17 cellular contexts compared by ENCODE assay signal in the genomic region with DNA sequence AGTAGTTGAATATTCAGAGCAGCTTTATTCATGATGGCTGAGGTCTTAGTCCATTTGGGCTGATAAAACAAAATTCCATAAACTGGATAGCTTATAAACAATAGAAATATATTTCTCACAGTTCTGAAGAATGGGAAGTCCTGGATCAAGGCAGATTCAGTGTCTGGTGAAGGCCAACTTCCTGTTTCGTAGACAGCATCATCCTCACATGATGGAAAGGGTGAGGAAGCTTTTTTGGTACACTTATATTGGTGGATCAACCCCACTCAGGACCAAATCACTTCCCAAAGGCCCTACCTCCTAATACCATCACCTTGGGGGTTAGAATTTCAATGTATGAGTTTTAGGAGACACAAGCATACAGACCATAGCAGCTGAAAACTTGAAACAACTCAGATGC.
"Had no signal": no experiment of that assay in that cellular context is flagged by ENCODE, and none has a peak within 500 bp of the region (broad histone marks: within the 10 kb centered on the region; RNA-seq: fewer than 3 reads in every experiment).

No MANE protein-coding gene starts in this region.

- H3K4me3 ChIP-seq: hepatocyte, lung had no signal

- ATAC-seq: activated CD8-positive, alpha-beta T cell treated with anti-CD3 and anti-CD28 coated beads, Interleukin-2, amount 10 ng/mL, durations not matched to agents 7 days and 5 days; foreskin keratinocyte; left lobe of liver; natural killer cell treated with Interleukin-12 subunit alpha and Interleukin-12 subunit beta and Interleukin-15 and Interleukin-18, amount 100 ng/mL, for 72 hours had no signal

- H3K27me3 ChIP-seq: foreskin keratinocyte, hepatocyte had no signal

- H3K4me1 ChIP-seq: foreskin keratinocyte had no signal

- DNase-seq: activated CD4-positive, alpha-beta T cell treated with anti-CD3 and anti-CD28 coated beads, Interleukin-2, amount 10 ng/mL, durations not matched to agents 7 days and 5 days; activated CD8-positive, alpha-beta T cell treated with anti-CD3 and anti-CD28 coated beads, Interleukin-2, amount 10 ng/mL, durations not matched to agents 7 days and 5 days; activated gamma-delta T cell treated with Interleukin-2 at 50 U/mL for 16 hours; aorta; caudate nucleus; effector CD8-positive, alpha-beta T cell; glutamatergic neuron; immature natural killer cell; retina; stimulated activated naive B cell treated with anti-CD40 and anti-IgM and Interleukin-4, amounts not matched to agents 10 μg/mL and 1 μg/mL and 100 μg/mL, for 72 hours; T1000 had no signal

- H3K27ac ChIP-seq: foreskin keratinocyte, hepatocyte, VCaP had no signal
